9 cellular contexts compared by ENCODE assay signal in the genomic region with DNA sequence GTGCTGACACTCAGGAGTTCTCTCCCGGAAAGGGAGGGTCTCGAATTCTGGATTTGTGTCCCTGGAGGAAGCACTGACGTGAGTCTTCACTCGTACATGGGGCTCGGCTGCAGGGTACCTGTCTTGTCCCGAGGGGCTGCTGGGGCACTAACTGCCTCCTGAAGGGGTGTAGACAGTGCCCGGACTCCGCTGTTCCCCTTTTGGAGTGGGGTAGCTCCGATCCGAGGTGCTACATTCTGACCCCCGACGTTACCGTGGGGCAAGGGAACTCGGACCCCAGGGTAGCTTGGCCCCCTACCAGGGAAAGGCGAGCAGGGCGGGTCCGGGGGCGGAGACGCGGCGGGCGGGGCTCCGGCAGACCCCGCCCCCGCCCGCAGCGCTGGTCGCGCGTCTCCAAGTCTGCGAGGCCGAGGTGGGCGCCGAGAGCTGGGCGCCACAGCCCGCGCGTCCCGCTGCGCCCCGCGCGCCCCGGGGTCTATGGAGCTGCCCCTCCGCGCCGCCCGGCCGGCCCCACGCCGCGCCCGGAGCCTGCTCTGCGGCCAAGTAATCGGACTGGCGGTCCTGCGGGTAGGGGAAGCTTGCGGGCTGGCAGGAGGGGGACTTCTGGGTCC. TPM values are rescaled to one million over a fixed set of nuclear protein-coding genes. Genes with fewer than 3 reads are reported as not detected.
DNase-seq lines count a peak whose midpoint lies in the region; ATAC-seq and TF ChIP-seq lines count a peak whose summit lies in the region.
"Had no signal": no experiment of that assay in that cellular context is flagged by ENCODE, and none has a peak within 500 bp of the region (broad histone marks: within the 10 kb centered on the region; RNA-seq: fewer than 3 reads in every experiment).

A gene with protein sequence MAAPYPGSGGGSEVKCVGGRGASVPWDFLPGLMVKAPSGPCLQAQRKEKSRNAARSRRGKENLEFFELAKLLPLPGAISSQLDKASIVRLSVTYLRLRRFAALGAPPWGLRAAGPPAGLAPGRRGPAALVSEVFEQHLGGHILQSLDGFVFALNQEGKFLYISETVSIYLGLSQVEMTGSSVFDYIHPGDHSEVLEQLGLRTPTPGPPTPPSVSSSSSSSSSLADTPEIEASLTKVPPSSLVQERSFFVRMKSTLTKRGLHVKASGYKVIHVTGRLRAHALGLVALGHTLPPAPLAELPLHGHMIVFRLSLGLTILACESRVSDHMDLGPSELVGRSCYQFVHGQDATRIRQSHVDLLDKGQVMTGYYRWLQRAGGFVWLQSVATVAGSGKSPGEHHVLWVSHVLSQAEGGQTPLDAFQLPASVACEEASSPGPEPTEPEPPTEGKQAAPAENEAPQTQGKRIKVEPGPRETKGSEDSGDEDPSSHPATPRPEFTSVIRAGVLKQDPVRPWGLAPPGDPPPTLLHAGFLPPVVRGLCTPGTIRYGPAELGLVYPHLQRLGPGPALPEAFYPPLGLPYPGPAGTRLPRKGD (plus strand): TSS at position 407 of the 611 bp plus-strand sequence. CDS start 1,211 bp downstream, outside the sequence.

- no peak within 1 kb of the TSS for H3K27ac Mint-ChIP-seq in T-helper 17 cell

- TF ChIP-seq CTCF in upper lobe of right lung (IDR thresholded peaks at IDR 0.05), result no peak

- ATAC-seq in T-helper 17 cell, result peak; percentile 18
- no peak for ATAC-seq in upper lobe of right lung
- no peak for ATAC-seq in HG03139 (IDR thresholded peaks at IDR 0.05; ENCODE audit: unreplicated experiment)

- H3K4me3 ChIP-seq in iPS DF 6.9 (ENCODE audit: low read length) (peak within 1 kb of the TSS; percentile 49; the same call in 1 of the 2 replicates), upper lobe of right lung (no peak within 1 kb of the TSS)

- intact Hi-C loops in upper lobe of right lung (cut with DNase I), result no loop called here

- H3K36me3 ChIP-seq in iPS DF 6.9 (ENCODE audit: control insufficient read depth, insufficient read depth, low read length), result no peaks in the 10 kb centered on the region
- H3K36me3 ChIP-seq in upper lobe of right lung, result no peaks in the 10 kb centered on the region

- H3K27me3 Mint-ChIP-seq in T-helper 17 cell, result peaks cover 31% of the 10 kb centered on the region

- no peaks in the 10 kb centered on the region for H3K36me3 Mint-ChIP-seq in T-helper 17 cell (ENCODE audit: low read depth)

- no CpG with 5 or more reads among the region's 58 CpGs for WGBS in iPS DF 6.9 (ENCODE audit: insufficient coverage, insufficient read length)

- H3K27me3 ChIP-seq in iPS DF 6.9 (ENCODE audit: control insufficient read depth, insufficient read depth, low read length), result peaks cover 29% of the 10 kb centered on the region
- H3K27me3 ChIP-seq in upper lobe of right lung, result peaks cover 57% of the 10 kb centered on the region

- DNase-seq in NCI-H748 (lab: John Stamatoyannopoulos, UW; ENCODE audit: unreplicated experiment), result peak; percentile 27
- no peak for DNase-seq in NCI-H748 treated with DMSO at 0.1 percent for 48 hours (lab: John Stamatoyannopoulos, UW)
- no peak for DNase-seq in T-helper 17 cell
- no peak for DNase-seq in iPS DF 6.9 (ENCODE audit: low read depth, low spot score)
- peak; percentile 35 for DNase-seq in stimulated activated CD8-positive, alpha-beta memory T cell treated with anti-CD3 and anti-CD28 coated beads, Interleukin-4, amount 100 ng/mL, for 48 hours
- DNase-seq in upper lobe of right lung, result no peak
- no peak for DNase-seq in NCI-H446 treated with DMSO at 0.1 percent for 48 hours (lab: John Stamatoyannopoulos, UW)
- DNase-seq: Karpas-422 had no signal

- H3K27ac ChIP-seq in iPS DF 6.9 (ENCODE audit: low read length), result no peak within 1 kb of the TSS
- H3K27ac ChIP-seq in upper lobe of right lung, result no peak within 1 kb of the TSS

- H3K9me3 ChIP-seq in T-helper 17 cell (ENCODE audit: control insufficient read depth, low read length, poor library complexity, severe bottlenecking) (no peaks in the 10 kb centered on the region), iPS DF 6.9 (ENCODE audit: control insufficient read depth, insufficient read depth, low read length) (no peaks in the 10 kb centered on the region), upper lobe of right lung (no peaks in the 10 kb centered on the region)

- H3K4me1 ChIP-seq in iPS DF 6.9 (ENCODE audit: control insufficient read depth, insufficient read depth, low read length) (peaks cover 3% of the 10 kb centered on the region; the same call in 1 of the 2 replicates), upper lobe of right lung (peaks cover 14% of the 10 kb centered on the region)

- peaks cover 8% of the 10 kb centered on the region for H3K4me1 Mint-ChIP-seq in T-helper 17 cell

- peak within 1 kb of the TSS; percentile 57 for H3K4me3 Mint-ChIP-seq in T-helper 17 cell

RNA-seq across cellular contexts. Expression of the gene that starts here (rescaled TPM):
- total RNA-seq in T-helper 17 cell (under 1 TPM; 0.47 to 0.76 TPM), upper lobe of right lung (1.3 TPM)

Comparison
In these comparisons a context has a peak if more than half of its experiments do, and no peak if none do; other contexts are left out.
1. DNase-seq: peak in NCI-H748 (single experiment) and stimulated activated CD8-positive, alpha-beta memory T cell treated with anti-CD3 and anti-CD28 coated beads, Interleukin-4, amount 100 ng/mL, for 48 hours (single experiment); none in NCI-H748 treated with DMSO at 0.1 percent for 48 hours (single experiment), T-helper 17 cell (0 of 3), iPS DF 6.9 (single experiment), upper lobe of right lung (single experiment) and NCI-H446 treated with DMSO at 0.1 percent for 48 hours (single experiment).
2. Peak in ATAC-seq in T-helper 17 cell; RNA of the gene not detected or under 1 TPM.